ENCODE assay signal across 1 cellular context in genomic region chr9:546235-546634, GRCh38.
TF ChIP-seq lines count a peak whose summit lies in the region.

No MANE protein-coding gene starts in this region.

TF ChIP-seq in HepG2, 621 proteins besides CTCF, POLR2A, EP300 and RAD21 (continued from another document):
- no peak for TF ChIP-seq ZNF407 (CRISPR knock-in tag; IDR thresholded peaks at IDR 0.05; ENCODE audit: not compliant biosample characterization)
- no peak for TF ChIP-seq PHB2 (IDR thresholded peaks at IDR 0.05; ENCODE audit: partially characterized antibody)
- no peak for TF ChIP-seq RORA (CRISPR knock-in tag; IDR thresholded peaks at IDR 0.05)
- TF ChIP-seq POLR2AphosphoS5 (IDR thresholded peaks at IDR 0.05; ENCODE audit: low read depth, low read length): no peak
- TF ChIP-seq LCORL (IDR thresholded peaks at IDR 0.05): no peak
- TF ChIP-seq LCORL (CRISPR knock-in tag; IDR thresholded peaks at IDR 0.05): no peak
- no peak for TF ChIP-seq THRA (CRISPR knock-in tag; IDR thresholded peaks at IDR 0.05; ENCODE audit: borderline replicate concordance)
- TF ChIP-seq ZNF280B (CRISPR knock-in tag; IDR thresholded peaks at IDR 0.05; ENCODE audit: borderline replicate concordance): no peak
- no peak for TF ChIP-seq ATF6 (CRISPR knock-in tag; conservative IDR thresholded peaks at IDR 0.05)
- TF ChIP-seq ZNF749 (CRISPR knock-in tag; IDR thresholded peaks at IDR 0.05; ENCODE audit: borderline replicate concordance): no peak
- no peak for TF ChIP-seq ZSCAN25 (CRISPR knock-in tag; IDR thresholded peaks at IDR 0.05)
- TF ChIP-seq ZNF383 (CRISPR knock-in tag; IDR thresholded peaks at IDR 0.05; ENCODE audit: borderline replicate concordance): no peak
- no peak for TF ChIP-seq FLYWCH1 (CRISPR knock-in tag; IDR thresholded peaks at IDR 0.05)
- no peak for TF ChIP-seq MLX (CRISPR knock-in tag; IDR thresholded peaks at IDR 0.05)
- TF ChIP-seq POLR2G (IDR thresholded peaks at IDR 0.05; ENCODE audit: low read depth, low read length): no peak
- no peak for TF ChIP-seq ZNF260 (CRISPR knock-in tag; IDR thresholded peaks at IDR 0.05; ENCODE audit: borderline replicate concordance, low read depth)
- TF ChIP-seq SIX4 (CRISPR knock-in tag; IDR thresholded peaks at IDR 0.05): no peak
- TF ChIP-seq ATF1 (CRISPR knock-in tag; IDR thresholded peaks at IDR 0.05): no peak
- no peak for TF ChIP-seq DRAP1 (CRISPR knock-in tag; IDR thresholded peaks at IDR 0.05)
- no peak for TF ChIP-seq ZNF253 (CRISPR knock-in tag; IDR thresholded peaks at IDR 0.05; ENCODE audit: borderline replicate concordance)
